Comparison of ENCODE assay signal across 25 cellular contexts in genomic region chr1:212108981-212109380, GRCh38.
"Had no signal": no experiment of that assay in that cellular context is flagged by ENCODE, and none has a peak within 500 bp of the region (broad histone marks: within the 10 kb centered on the region; RNA-seq: fewer than 3 reads in every experiment).

No MANE protein-coding gene starts in this region.

- DNase-seq: activated CD4-positive, alpha-beta memory T cell treated with anti-CD3 and anti-CD28 coated beads for 36 hours; activated CD4-positive, alpha-beta T cell treated with anti-CD3 and anti-CD28 coated beads for 48 hours; activated CD4-positive, CD25-positive, alpha-beta regulatory T cell treated with anti-CD3 and anti-CD28 coated beads, Interleukin-2, amount 50 U/mL, for 72 hours; activated CD8-positive, alpha-beta memory T cell treated with anti-CD3 and anti-CD28 coated beads for 24 hours; activated effector memory CD4-positive, alpha-beta T cell treated with anti-CD3 and anti-CD28 coated beads, Interleukin-2, amount 50 U/mL, for 16 hours; activated naive CD4-positive, alpha-beta T cell treated with Interleukin-2 at 50 U/mL for 16 hours; activated naive CD8-positive, alpha-beta T cell treated with anti-CD3 and anti-CD28 coated beads, Interleukin-2, amount 50 U/mL, for 24 hours; activated T-cell treated with anti-CD3 and anti-CD28 coated beads, Interleukin-2, amount 50 U/mL, for 4 hours; amniotic stem cell; cerebellar nuclear complex; NCI-H1105 treated with DMSO at 0.1 percent for 48 hours; NCI-H146; NCI-H187 treated with DMSO at 0.1 percent for 48 hours; NCI-H2081 treated with DMSO at 0.1 percent for 48 hours; NCI-H2171; NCI-H226; NCI-H510A; NCI-H526 treated with DMSO at 0.1 percent for 48 hours; NCI-H82; Peyer's patch; SHP77 had no signal

- H3K36me3 ChIP-seq: ascending aorta, Peyer's patch had no signal

- H3K27me3 Mint-ChIP-seq: activated CD4-positive, alpha-beta memory T cell treated with anti-CD3 and anti-CD28 coated beads for 36 hours; activated naive CD8-positive, alpha-beta T cell treated with anti-CD3 and anti-CD28 coated beads, Interleukin-2, amount 50 U/mL, for 24 hours had no signal

- H3K9me3 ChIP-seq: ascending aorta, Peyer's patch, SJSA1 had no signal

- H3K4me3 Mint-ChIP-seq: activated CD4-positive, alpha-beta memory T cell treated with anti-CD3 and anti-CD28 coated beads for 36 hours; activated naive CD8-positive, alpha-beta T cell treated with anti-CD3 and anti-CD28 coated beads, Interleukin-2, amount 50 U/mL, for 24 hours; activated T-cell treated with anti-CD3 and anti-CD28 coated beads, Interleukin-2, amount 50 U/mL, for 4 hours; T-helper 1 cell treated with Interleukin-12 subunit alpha and Interleukin-12 subunit beta and Interleukin-4 antibody, amounts not matched to agents 30 μg/mL and 1 μg/mL, for 36 hours had no signal

- H3K4me3 ChIP-seq: ascending aorta, Peyer's patch, SJSA1 had no signal

- ATAC-seq: activated naive CD4-positive, alpha-beta T cell treated with anti-CD3 and anti-CD28 coated beads, Interleukin-2, amount 50 U/mL, for 72 hours; activated naive CD8-positive, alpha-beta T cell treated with anti-CD3 and anti-CD28 coated beads, Interleukin-2, amount 50 U/mL, for 24 hours; activated T-cell treated with anti-CD3 and anti-CD28 coated beads, Interleukin-2, amount 50 U/mL, for 4 hours had no signal

- H3K27me3 ChIP-seq: ascending aorta, Peyer's patch, SJSA1 had no signal

- H3K27ac Mint-ChIP-seq: activated CD4-positive, alpha-beta memory T cell treated with anti-CD3 and anti-CD28 coated beads for 36 hours; activated naive CD4-positive, alpha-beta T cell treated with anti-CD3 and anti-CD28 coated beads, Interleukin-2, amount 50 U/mL, for 72 hours; activated naive CD8-positive, alpha-beta T cell treated with anti-CD3 and anti-CD28 coated beads, Interleukin-2, amount 50 U/mL, for 24 hours; T-helper 1 cell treated with Interleukin-12 subunit alpha and Interleukin-12 subunit beta and Interleukin-4 antibody, amounts not matched to agents 30 μg/mL and 1 μg/mL, for 36 hours had no signal

- H3K27ac ChIP-seq: ascending aorta, Peyer's patch had no signal

- H3K9me3 Mint-ChIP-seq: activated CD4-positive, alpha-beta memory T cell treated with anti-CD3 and anti-CD28 coated beads for 36 hours; activated naive CD4-positive, alpha-beta T cell treated with anti-CD3 and anti-CD28 coated beads, Interleukin-2, amount 50 U/mL, for 72 hours; activated naive CD8-positive, alpha-beta T cell treated with anti-CD3 and anti-CD28 coated beads, Interleukin-2, amount 50 U/mL, for 24 hours; activated T-cell treated with anti-CD3 and anti-CD28 coated beads, Interleukin-2, amount 50 U/mL, for 4 hours; T-helper 1 cell treated with Interleukin-12 subunit alpha and Interleukin-12 subunit beta and Interleukin-4 antibody, amounts not matched to agents 30 μg/mL and 1 μg/mL, for 36 hours had no signal
